In the genomic region with DNA sequence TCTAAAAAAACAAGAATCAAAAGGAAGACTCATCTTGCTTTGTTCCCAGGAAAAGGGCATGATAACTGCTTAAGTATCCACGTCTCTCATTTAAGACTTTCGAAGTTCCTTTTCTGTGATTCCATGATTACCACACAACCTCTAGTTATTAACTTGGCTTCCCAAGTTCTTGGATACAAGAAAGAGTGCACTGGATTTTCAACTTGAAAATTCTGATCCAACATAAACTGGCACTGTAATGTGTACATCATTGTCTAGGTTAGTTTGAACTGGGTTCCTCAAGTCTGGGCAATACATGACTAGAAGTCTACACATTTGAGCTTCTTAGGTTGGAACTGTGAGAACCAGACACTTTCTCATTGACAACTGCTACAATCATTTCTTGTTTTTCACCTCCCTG, we compare ENCODE assay signal across 9 cellular contexts. TPM values are rescaled to one million over a fixed set of nuclear protein-coding genes. Genes with fewer than 3 reads are reported as not detected.
DNase-seq lines count a peak whose midpoint lies in the region; ATAC-seq, FAIRE-seq and TF ChIP-seq lines count a peak whose summit lies in the region.
"Had no signal": no experiment of that assay in that cellular context is flagged by ENCODE, and none has a peak within 500 bp of the region (broad histone marks: within the 10 kb centered on the region; RNA-seq: fewer than 3 reads in every experiment).

No MANE protein-coding gene starts in this region.

- no peak overlapping the region for H2BK15ac ChIP-seq in mesenchymal stem cell (ENCODE audit: low read depth, poor library complexity, severe bottlenecking)

- H3K9me3 Mint-ChIP-seq in astrocyte (ENCODE audit: unreplicated experiment), result no peaks in the 10 kb centered on the region

- no peaks in the 10 kb centered on the region for H3K27me3 Mint-ChIP-seq in astrocyte (ENCODE audit: low read depth, unreplicated experiment)

- H2BK120ac ChIP-seq in mesenchymal stem cell (ENCODE audit: low read depth, low read length), result no peak overlapping the region

- H3K27ac ChIP-seq in HEK293 (ENCODE audit: extremely low read depth, low read depth, low read length) (peak overlapping the region; percentile 74; the same call in 1 of the 2 replicates), astrocyte (ENCODE audit: low read depth, low read length) (peak overlapping the region; percentile 76), mesenchymal stem cell (ENCODE audit: low read length, poor library complexity, severe bottlenecking) (no peak overlapping the region), spleen (peak overlapping the region in 3 of 8 donors; percentile 92 to 96 (median 94))

- POLR2A ChIA-PET in HEK293 (lab: Yijun Ruan, JAX), result interaction anchor here (0.6 to 0.7 kb wide), 2 partner anchors 134 to 136 kb away, joined by 3 to 5 read pairs; no protein-coding TSS in a partner anchor

- H3K9me3 ChIP-seq in HEK293 (ENCODE audit: control insufficient read depth, insufficient read depth, low read depth, low read length) (no peaks in the 10 kb centered on the region), astrocyte (ENCODE audit: insufficient read depth, low read depth, low read length) (no peaks in the 10 kb centered on the region), mesenchymal stem cell (ENCODE audit: control insufficient read depth, low read length) (no peaks in the 10 kb centered on the region), spleen (peaks cover 0 to 12% (median 4%) of the 10 kb centered on the region in 8 donors)

- H3K23ac ChIP-seq in mesenchymal stem cell (ENCODE audit: low read length in 2 of 2), result no peak overlapping the region

- 50% methylated on average over 2 of the region's 2 CpGs for WGBS in mesenchymal stem cell
- 35 to 53% (median 40%) methylated on average over 2 of the region's 2 CpGs for WGBS in spleen, 5 donors

- peaks cover 30% of the 10 kb centered on the region for H3K4me1 ChIP-seq in HEK293 (ENCODE audit: control insufficient read depth, insufficient read depth, low read length)
- peaks cover 24% of the 10 kb centered on the region for H3K4me1 ChIP-seq in astrocyte (ENCODE audit: insufficient read depth, low read length)
- peaks cover 3% of the 10 kb centered on the region for H3K4me1 ChIP-seq in mesenchymal stem cell (ENCODE audit: control insufficient read depth, insufficient read depth, low read depth, low read length)
- H3K4me1 ChIP-seq in spleen, result peaks cover 26 to 90% (median 69%) of the 10 kb centered on the region in 6 donors

- H3K79me2 ChIP-seq in astrocyte (ENCODE audit: insufficient read depth, low read length), result peaks cover 96% of the 10 kb centered on the region

- H3K4me2 ChIP-seq in astrocyte (ENCODE audit: low read length), result peak overlapping the region; percentile 98
- H3K4me2 ChIP-seq in mesenchymal stem cell (ENCODE audit: low read length, poor library complexity, severe bottlenecking), result peak overlapping the region; percentile 50

- H3K4me3 ChIP-seq in AG10803 (ENCODE audit: low read length) (peak overlapping the region; percentile 97), HEK293 (ENCODE audit: low read depth, low read length) (peak overlapping the region; percentile 91), astrocyte (ENCODE audit: insufficient read depth, low read depth, low read length) (peak overlapping the region; percentile 97), mesenchymal stem cell (ENCODE audit: insufficient read depth in 1 of 2, low read depth in 1 of 2, low read length in 2 of 2) (peak overlapping the region in 1 of 2 experiments; percentile 92), spleen (peak overlapping the region in 3 of 8 donors; percentile 76 to 97 (median 92))

- H2AFZ ChIP-seq in astrocyte (ENCODE audit: low read depth, low read length) (no peak overlapping the region), mesenchymal stem cell (ENCODE audit: low read depth, low read length) (no peak overlapping the region)

- no peak for FAIRE-seq in astrocyte (lab: Jason Lieb, UNC)

- intact Hi-C loops in spleen (cut with DNase I; ENCODE audit: low total_unique reads), result loop anchor here (5.0 kb wide), 1 partner anchor 63 kb away; a partner anchor contains a TSS

- CTCF ChIA-PET in HEK293 (lab: Yijun Ruan, JAX), result interaction anchor here (1.1 kb wide), 1 partner anchor 47 kb away, joined by 3 read pairs; no protein-coding TSS in a partner anchor

- no peak overlapping the region for H3K4ac ChIP-seq in mesenchymal stem cell (ENCODE audit: low read depth in 1 of 2, low read length in 2 of 2)

- TF ChIP-seq CTCF in AG10803 (conservative IDR thresholded peaks at IDR 0.05; ENCODE audit: low read length) (no peak), HEK293 (tag by site-specific recombination; IDR thresholded peaks at IDR 0.05) (no peak), astrocyte (IDR thresholded peaks at IDR 0.05; ENCODE audit: insufficient read depth, low read depth, low read length) (no peak), omental fat pad (IDR thresholded peaks at IDR 0.05) (no peak), spleen (IDR thresholded peaks at IDR 0.05 in 8 of 11, conservative IDR thresholded peaks at IDR 0.05 in 3 of 11) (no peak)

- peaks cover 6% of the 10 kb centered on the region for H3K4me1 Mint-ChIP-seq in astrocyte (ENCODE audit: low read depth, unreplicated experiment)

- peaks cover 4% of the 10 kb centered on the region for H3K79me1 ChIP-seq in mesenchymal stem cell (replicated peaks; ENCODE audit: low read length, poor library complexity, severe bottlenecking)

- H3K27me3 ChIP-seq in astrocyte (ENCODE audit: insufficient read depth, low read length) (no peaks in the 10 kb centered on the region), mesenchymal stem cell (ENCODE audit: control insufficient read depth in 1 of 2, insufficient read depth in 1 of 2, low read length in 2 of 2) (no peaks in the 10 kb centered on the region), spleen (replicated peaks in 1 of 7) (no peaks in the 10 kb centered on the region)

- H3K14ac ChIP-seq in mesenchymal stem cell (ENCODE audit: low read length in 2 of 2), result no peak overlapping the region

- H2BK5ac ChIP-seq in mesenchymal stem cell (ENCODE audit: low read depth, low read length, poor library complexity, severe bottlenecking), result no peak overlapping the region

- no peak overlapping the region for H3K18ac ChIP-seq in mesenchymal stem cell (ENCODE audit: low read depth in 1 of 2, low read length in 2 of 2)

- H4K91ac ChIP-seq in mesenchymal stem cell (ENCODE audit: low read length), result no peak overlapping the region

- H4K8ac ChIP-seq in mesenchymal stem cell (ENCODE audit: low read length), result no peak overlapping the region

- DNase-seq in AG10803 (ENCODE audit: low read depth) (peak; percentile 24), astrocyte (ENCODE audit: low read depth) (no peak), mesenchymal stem cell (peak; percentile 44), NCI-H2029 treated with DMSO at 0.1 percent for 48 hours (lab: John Stamatoyannopoulos, UW) (no peak), omental fat pad (ENCODE audit: low spot score) (no peak), spleen (no peak)
- DNase-seq: NCI-H1436 treated with DMSO at 0.1 percent for 48 hours had no signal

- no peak overlapping the region for H2AK5ac ChIP-seq in mesenchymal stem cell (ENCODE audit: low read length, severe bottlenecking)

- ATAC-seq in HG03378 (IDR thresholded peaks at IDR 0.05; ENCODE audit: unreplicated experiment) (no peak), omental fat pad (ENCODE audit: low FRiP score) (no peak)

- TF ChIP-seq POLR2A in spleen (IDR thresholded peaks at IDR 0.05), result no peak

- H3K4me3 Mint-ChIP-seq in astrocyte (ENCODE audit: unreplicated experiment), result no peak overlapping the region

- H3K9ac ChIP-seq in astrocyte (ENCODE audit: low read length), result peak overlapping the region; percentile 90
- H3K9ac ChIP-seq in mesenchymal stem cell (ENCODE audit: low read length), result peak overlapping the region; percentile 94

- H2BK12ac ChIP-seq in mesenchymal stem cell (ENCODE audit: low read length in 2 of 2), result no peak overlapping the region

- no peaks in the 10 kb centered on the region; a peak in 1 of 3 replicates for H3K36me3 ChIP-seq in HEK293 (ENCODE audit: control insufficient read depth in 2 of 2, insufficient read depth in 1 of 2, low read length in 2 of 2)
- no peaks in the 10 kb centered on the region for H3K36me3 ChIP-seq in astrocyte (ENCODE audit: insufficient read depth, low read length)
- H3K36me3 ChIP-seq in mesenchymal stem cell (ENCODE audit: control insufficient read depth in 1 of 2, insufficient read depth in 2 of 2, low read depth in 1 of 2, low read length in 2 of 2), result no peaks in the 10 kb centered on the region
- H3K36me3 ChIP-seq in spleen, result peaks cover 0 to 5% (median 0%) of the 10 kb centered on the region in 6 donors

- no peaks in the 10 kb centered on the region for H3K36me3 Mint-ChIP-seq in astrocyte (ENCODE audit: low read depth, unreplicated experiment)

- H3K27ac Mint-ChIP-seq in astrocyte (ENCODE audit: unreplicated experiment), result peak overlapping the region; percentile 81

- H4K20me1 ChIP-seq in astrocyte (ENCODE audit: insufficient read depth, low read length), result peaks cover 49% of the 10 kb centered on the region

TF ChIP-seq in HEK293, 187 proteins besides CTCF, POLR2A, EP300 and RAD21:
- TF ChIP-seq ZNF394 (tag by site-specific recombination; IDR thresholded peaks at IDR 0.05; ENCODE audit: borderline replicate concordance) (no peak), PRDM1 (tag by site-specific recombination; IDR thresholded peaks at IDR 0.05) (peak; percentile 29; the same call in 1 of the 2 replicates)

RNA-seq across cellular contexts. Expression of gene KLHL28, which starts 1.6 kb away (rescaled TPM):
- total RNA-seq in astrocyte, result 21.2 and 22.1 TPM in 2 replicates
- polyA plus RNA-seq in mesenchymal stem cell (2013, experiment 1 of 2), result 5.4 TPM
- 6.1 TPM for polyA plus RNA-seq in mesenchymal stem cell (2013, experiment 2 of 2)
- 10 to 100 TPM in 2 of 4 donors, 1 to 10 TPM in 2; 7.9 to 11.5 (median 10.2) TPM for total RNA-seq in omental fat pad
- 10 to 100 TPM; 10.9 to 21.5 (median 18.3) TPM for total RNA-seq in spleen
- 1 to 10 TPM; 2.1 to 2.9 (median 2.9) TPM for polyA plus RNA-seq in spleen

RNA-seq across cellular contexts. Expression of gene TOGARAM1, which starts 1.8 kb away (rescaled TPM):
- total RNA-seq in astrocyte (14.7 and 15.2 TPM in 2 replicates), omental fat pad (10 to 100 TPM; 12.2 to 25.3 (median 19.3) TPM), spleen (10 to 100 TPM; 11.1 to 37.3 (median 20.1) TPM)
- 11.2 TPM for polyA plus RNA-seq in mesenchymal stem cell (2013, experiment 1 of 2)
- polyA plus RNA-seq in mesenchymal stem cell (2013, experiment 2 of 2), result 12.5 TPM
- 1 to 10 TPM; 3.1 to 4.1 (median 3.6) TPM for polyA plus RNA-seq in spleen

Comparison
In these comparisons a context has a peak if more than half of its experiments do, and no peak if none do; other contexts are left out.
1. DNase-seq: peak in AG10803 (single experiment) and mesenchymal stem cell (single experiment); none in astrocyte (single experiment), NCI-H2029 treated with DMSO at 0.1 percent for 48 hours (single experiment), omental fat pad (single experiment) and spleen (single experiment).